18 cellular contexts compared by ENCODE assay signal in genomic region chr2:14232212-14232611, GRCh38.
DNase-seq lines count a peak whose midpoint lies in the region; ATAC-seq and TF ChIP-seq lines count a peak whose summit lies in the region.
"Had no signal": no experiment of that assay in that cellular context is flagged by ENCODE, and none has a peak within 500 bp of the region (broad histone marks: within the 10 kb centered on the region; RNA-seq: fewer than 3 reads in every experiment).

No MANE protein-coding gene starts in this region.

- peaks cover 26% of the 10 kb centered on the region for H3K27me3 Mint-ChIP-seq in endodermal cell (ENCODE audit: insufficient read depth)
- H3K27me3 Mint-ChIP-seq: CD4-positive, CD25-positive, alpha-beta regulatory T cell had no signal

- H3K9ac ChIP-seq in HUES48 (ENCODE audit: low read depth, low read length) (no peak overlapping the region), endodermal cell (ENCODE audit: extremely low read depth, low read length, poor library complexity, severe bottlenecking) (no peak overlapping the region), iPS-20b (ENCODE audit: low read depth, low read length) (no peak overlapping the region), neuronal stem cell (ENCODE audit: low read depth, low read length, poor library complexity) (no peak overlapping the region)
- H3K9ac ChIP-seq: BLaER1 had no signal

- H2AK5ac ChIP-seq in neuronal stem cell (ENCODE audit: low read depth, low read length) = no peak overlapping the region

- H4K91ac ChIP-seq in neuronal stem cell (ENCODE audit: low read depth, low read length, poor library complexity) = no peak overlapping the region

- no peak overlapping the region for H4K8ac ChIP-seq in neuronal stem cell (ENCODE audit: low read depth, low read length)

- H2BK120ac ChIP-seq in neuronal stem cell (ENCODE audit: low read depth, low read length) = no peak overlapping the region

- H2BK15ac ChIP-seq in neuronal stem cell (ENCODE audit: low read length) = no peak overlapping the region

- H3K23ac ChIP-seq in neuronal stem cell (ENCODE audit: low read depth, low read length, poor library complexity) = no peak overlapping the region

- no peak overlapping the region for H3K4me2 ChIP-seq in neuronal stem cell (ENCODE audit: insufficient read depth, low read length, poor library complexity, severe bottlenecking)
- H3K4me2 ChIP-seq: BLaER1 had no signal

- no peak overlapping the region for H3K4ac ChIP-seq in neuronal stem cell (ENCODE audit: low read length)

- peaks cover 39% of the 10 kb centered on the region for H3K27me3 ChIP-seq in HUES48 (ENCODE audit: control insufficient read depth, insufficient read depth, low read length)
- no peaks in the 10 kb centered on the region for H3K27me3 ChIP-seq in endodermal cell (ENCODE audit: control insufficient read depth, insufficient read depth, low read length, poor library complexity, severe bottlenecking)
- H3K27me3 ChIP-seq in iPS-20b (ENCODE audit: insufficient read depth, low read length) = peaks cover 31% of the 10 kb centered on the region
- no peaks in the 10 kb centered on the region for H3K27me3 ChIP-seq in neuronal stem cell (ENCODE audit: control insufficient read depth in 3 of 3, insufficient read depth in 3 of 3, low read depth in 1 of 3, low read length in 3 of 3)
- peaks cover 0 to 3% (median 0%) of the 10 kb centered on the region in 45 donors for H3K27me3 ChIP-seq in dorsolateral prefrontal cortex
- H3K27me3 ChIP-seq: BLaER1 had no signal

- H3K9me3 ChIP-seq in HUES48 (ENCODE audit: control insufficient read depth, insufficient read depth, low read length) (0 out of 2 replicates have a peak, but pooled peaks cover 2% of the 10 kb centered on the region), endodermal cell (ENCODE audit: control insufficient read depth, low read length) (no peaks in the 10 kb centered on the region), iPS-20b (ENCODE audit: insufficient read depth, low read depth, low read length) (no peaks in the 10 kb centered on the region), neuronal stem cell (replicated peaks in 1 of 2; ENCODE audit: control insufficient read depth in 2 of 2, insufficient read depth in 1 of 2, low read depth in 1 of 2, low read length in 2 of 2) (no peaks in the 10 kb centered on the region)
- H3K9me3 ChIP-seq: BLaER1 had no signal

- H3K79me1 ChIP-seq in neuronal stem cell (ENCODE audit: low read depth, low read length) = no peaks in the 10 kb centered on the region

- no peak overlapping the region for H3K4me3 Mint-ChIP-seq in endodermal cell
- H3K4me3 Mint-ChIP-seq: CD4-positive, CD25-positive, alpha-beta regulatory T cell had no signal

- 27 to 48% methylated on average over 4 of the region's 4 CpGs for WGBS in endodermal cell (ENCODE audit: insufficient coverage in 1 of 2, insufficient read length in 1 of 2), 2 experiments
- no CpG with 5 or more reads among the region's 4 CpGs for WGBS in neuronal stem cell (ENCODE audit: extremely low coverage in 2 of 2, insufficient read length in 2 of 2, insufficient replicate concordance in 1 of 2), 2 donors

- H3K4me1 Mint-ChIP-seq in endodermal cell = peaks cover 28% of the 10 kb centered on the region
- H3K4me1 Mint-ChIP-seq: CD4-positive, CD25-positive, alpha-beta regulatory T cell had no signal

- no peak for TF ChIP-seq CTCF in endodermal cell (conservative IDR thresholded peaks at IDR 0.05)
- TF ChIP-seq CTCF in dorsolateral prefrontal cortex (IDR thresholded peaks at IDR 0.05 in 54 of 56, conservative IDR thresholded peaks at IDR 0.05 in 2 of 56; ENCODE audit: low read depth in 1 of 56, partially characterized antibody in 56 of 56) = no peak

- H3K36me3 ChIP-seq in HUES48 (ENCODE audit: control insufficient read depth, insufficient read depth, low read length) = no peaks in the 10 kb centered on the region
- H3K36me3 ChIP-seq in endodermal cell (ENCODE audit: control insufficient read depth, insufficient read depth, low read length) = no peaks in the 10 kb centered on the region
- no peaks in the 10 kb centered on the region for H3K36me3 ChIP-seq in iPS-20b (ENCODE audit: insufficient read depth, low read depth, low read length)
- no peaks in the 10 kb centered on the region for H3K36me3 ChIP-seq in neuronal stem cell (replicated peaks in 1 of 2; ENCODE audit: control insufficient read depth in 2 of 2, insufficient read depth in 2 of 2, low read length in 2 of 2)
- H3K36me3 ChIP-seq: BLaER1 had no signal

- H2BK12ac ChIP-seq in neuronal stem cell (ENCODE audit: low read length) = no peak overlapping the region

- ATAC-seq in GM19023 (IDR thresholded peaks at IDR 0.05; ENCODE audit: unreplicated experiment) = no peak
- ATAC-seq in GM19351 (IDR thresholded peaks at IDR 0.05; ENCODE audit: unreplicated experiment) = no peak

- peak overlapping the region; percentile 37; the same call in 1 of the 2 replicates for H3K4me3 ChIP-seq in HUES48 (ENCODE audit: low read depth, low read length)
- peak overlapping the region; percentile 65 for H3K4me3 ChIP-seq in endodermal cell (ENCODE audit: low read length)
- peak overlapping the region; percentile 45; the same call in 1 of the 2 replicates for H3K4me3 ChIP-seq in iPS-20b (ENCODE audit: low read length)
- no peak overlapping the region for H3K4me3 ChIP-seq in neuronal stem cell (ENCODE audit: low read length in 2 of 2)
- H3K4me3 ChIP-seq in dorsolateral prefrontal cortex = no peak overlapping the region
- H3K4me3 ChIP-seq: BLaER1 had no signal

- no peak overlapping the region for H3K18ac ChIP-seq in neuronal stem cell (ENCODE audit: low read length)

- no peak overlapping the region for H2BK5ac ChIP-seq in neuronal stem cell (ENCODE audit: low read length)

- no peak overlapping the region for H3K27ac Mint-ChIP-seq in endodermal cell
- H3K27ac Mint-ChIP-seq: CD4-positive, CD25-positive, alpha-beta regulatory T cell had no signal

- H3K14ac ChIP-seq in neuronal stem cell (ENCODE audit: low read length) = no peak overlapping the region

- H2AFZ ChIP-seq in neuronal stem cell (ENCODE audit: low read length) = no peak overlapping the region

- H3K36me3 Mint-ChIP-seq in endodermal cell (ENCODE audit: low read depth) = peaks cover 3% of the 10 kb centered on the region
- H3K36me3 Mint-ChIP-seq: CD4-positive, CD25-positive, alpha-beta regulatory T cell had no signal

- H3K27ac ChIP-seq in HUES48 (ENCODE audit: low read depth, low read length) (peak overlapping the region; percentile 84), endodermal cell (ENCODE audit: low read depth, low read length) (no peak overlapping the region), iPS-20b (ENCODE audit: low read length) (no peak overlapping the region), neuronal stem cell (replicated peaks; ENCODE audit: low read length) (peak overlapping the region; percentile 50), dorsolateral prefrontal cortex (no peak overlapping the region)
- H3K27ac ChIP-seq: BLaER1, RWPE1 had no signal

- peaks cover 6% of the 10 kb centered on the region for H3K9me3 Mint-ChIP-seq in endodermal cell

- DNase-seq in endodermal cell (peak; percentile 59), neuronal stem cell (ENCODE audit: low spot score) (peak; percentile 23), dorsolateral prefrontal cortex (no peak)
- DNase-seq: CD4-positive, CD25-positive, alpha-beta regulatory T cell; IMR-90; KG1; MM.1S; NCI-H1417; NCI-H1694; NCI-H2029 treated with DMSO at 0.1 percent for 48 hours; NCI-H526 treated with DMSO at 0.1 percent for 48 hours; SHP77 had no signal

- H3K4me1 ChIP-seq in HUES48 (ENCODE audit: control insufficient read depth, insufficient read depth, low read length) = peaks cover 32% of the 10 kb centered on the region
- H3K4me1 ChIP-seq in endodermal cell (ENCODE audit: control insufficient read depth, insufficient read depth, low read length) = no peaks in the 10 kb centered on the region
- peaks cover 26% of the 10 kb centered on the region; the same call in 1 of the 2 replicates for H3K4me1 ChIP-seq in iPS-20b (ENCODE audit: insufficient read depth, low read length)
- H3K4me1 ChIP-seq in neuronal stem cell (ENCODE audit: control insufficient read depth in 2 of 2, insufficient read depth in 1 of 2, low read depth in 1 of 2, low read length in 2 of 2) = no peaks in the 10 kb centered on the region

- intact Hi-C loops in dorsolateral prefrontal cortex (cut with DNase I) = no loop called here

Comparison
In these comparisons a context has a peak if more than half of its experiments do, and no peak if none do; other contexts are left out.
1. H3K27ac ChIP-seq: peak in HUES48 (single experiment) and neuronal stem cell (single experiment); none in endodermal cell (single experiment), iPS-20b (single experiment) and dorsolateral prefrontal cortex (0 of 59).
2. H3K4me3 ChIP-seq: peak in HUES48 (single experiment), endodermal cell (single experiment) and iPS-20b (single experiment); none in neuronal stem cell (0 of 2) and dorsolateral prefrontal cortex (0 of 59).
3. DNase-seq: peak in endodermal cell (single experiment) and neuronal stem cell (single experiment); none in dorsolateral prefrontal cortex (0 of 10).